In genomic region chr12:49188916-49189367, GRCh38 we compare ENCODE assay signal across 8 cellular contexts. TPM values are rescaled to one million over a fixed set of nuclear protein-coding genes. Genes with fewer than 3 reads are reported as not detected.
DNase-seq lines count a peak whose midpoint lies in the region; ATAC-seq, FAIRE-seq and TF ChIP-seq lines count a peak whose summit lies in the region.

Gene TUBA1A (minus strand): TSS chr12:49189080. CDS start chr12:49188979, 101 bp downstream.

- intact Hi-C loops in left cardiac atrium (cut with DNase I): loop anchor here (2.0 to 10.0 kb wide), 4 partner anchors 46 to 57 kb away; partner anchors contain the start of gene TUBA1B (in 2 of the 2)

- H3K27me3 Mint-ChIP-seq in progenitor cell of endocrine pancreas: peaks cover 7% of the 10 kb centered on the region

- H3K4me3 ChIP-seq in urinary bladder (ENCODE audit: low read depth, low read length): peak within 1 kb of the TSS; percentile 70

- FAIRE-seq in GM12891 (lab: Jason Lieb, UNC): peak; percentile 81

- TF ChIP-seq CTCF in progenitor cell of endocrine pancreas (IDR thresholded peaks at IDR 0.05; ENCODE audit: unreplicated experiment): no peak

- under 1% methylated on average over 26 of the region's 26 CpGs for whole genome bisulfite sequencing in urinary bladder

- TF ChIP-seq POLR2A in GM12891 (IDR thresholded peaks at IDR 0.05; ENCODE audit: low read depth, low read length): peak; percentile 97

- peak; percentile 76 for DNase-seq in GM12891 (ENCODE audit: insufficient read length, low spot score)
- peak; percentile 99 for DNase-seq in NCI-H1436 (lab: John Stamatoyannopoulos, UW)
- peak; percentile 89 to 99 (median 93) for DNase-seq in T-helper 1 cell
- peak; percentile 99 for DNase-seq in amniotic stem cell (lab: John Stamatoyannopoulos, UW)
- peak; percentile 93 for DNase-seq in left cardiac atrium
- peak; percentile 83 for DNase-seq in progenitor cell of endocrine pancreas (ENCODE audit: low spot score, unreplicated experiment)

- peak within 1 kb of the TSS; percentile 98 for H3K4me3 Mint-ChIP-seq in progenitor cell of endocrine pancreas (ENCODE audit: low read depth)

- peak within 1 kb of the TSS; percentile 94 for H3K27ac ChIP-seq in urinary bladder (ENCODE audit: low read depth)

- peak within 1 kb of the TSS; percentile 98 for H3K27ac Mint-ChIP-seq in progenitor cell of endocrine pancreas

- no peaks in the 10 kb centered on the region for H3K4me1 ChIP-seq in urinary bladder (ENCODE audit: insufficient read depth)

- H3K9me3 Mint-ChIP-seq in progenitor cell of endocrine pancreas (ENCODE audit: low read depth): no peaks in the 10 kb centered on the region

- ATAC-seq in HG02798 (IDR thresholded peaks at IDR 0.05; ENCODE audit: poor library complexity, unreplicated experiment) (peak; percentile 82), left cardiac atrium (peak; percentile 93 to 95)

- H3K36me3 ChIP-seq in urinary bladder (ENCODE audit: insufficient read depth): no peaks in the 10 kb centered on the region

- peaks cover 3% of the 10 kb centered on the region for H3K4me1 Mint-ChIP-seq in progenitor cell of endocrine pancreas (ENCODE audit: low read depth)

- H3K36me3 Mint-ChIP-seq in progenitor cell of endocrine pancreas (ENCODE audit: insufficient read depth): peaks cover 15% of the 10 kb centered on the region

TF ChIP-seq in GM12891, 5 proteins besides CTCF, POLR2A, EP300 and RAD21:
- peak; percentile 69 for TF ChIP-seq TAF1 (IDR thresholded peaks at IDR 0.05; ENCODE audit: low read depth, low read length)
- TF ChIP-seq POLR2AphosphoS5 (IDR thresholded peaks at IDR 0.05; ENCODE audit: low read depth, low read length): peak; percentile 98
- no peak for TF ChIP-seq SPI1 (IDR thresholded peaks at IDR 0.05; ENCODE audit: low read depth, low read length)
- TF ChIP-seq PAX5 (IDR thresholded peaks at IDR 0.05; ENCODE audit: insufficient read depth, low read length, severe bottlenecking): no peak
- TF ChIP-seq POU2F2 (IDR thresholded peaks at IDR 0.05; ENCODE audit: low read depth, low read length): no peak

RNA-seq across cellular contexts. Expression of gene TUBA1A, which starts in this region (rescaled TPM):
- 82.9 TPM for polyA plus RNA-seq in GM12891 (2012; ENCODE audit: low read depth, missing spikeins)
- total RNA-seq in left cardiac atrium (100 to 1,000 TPM; 119 to 134 TPM), progenitor cell of endocrine pancreas (628 and 652 TPM in 2 replicates), urinary bladder (645 TPM)
- polyA plus RNA-seq in urinary bladder: 683 TPM

Comparison
In these comparisons a context has a peak if more than half of its experiments do, and no peak if none do; other contexts are left out.
1. Peak in every context shown above with its lines: DNase-seq, ATAC-seq, H3K4me3 ChIP-seq and H3K27ac ChIP-seq.